In the genomic region with DNA sequence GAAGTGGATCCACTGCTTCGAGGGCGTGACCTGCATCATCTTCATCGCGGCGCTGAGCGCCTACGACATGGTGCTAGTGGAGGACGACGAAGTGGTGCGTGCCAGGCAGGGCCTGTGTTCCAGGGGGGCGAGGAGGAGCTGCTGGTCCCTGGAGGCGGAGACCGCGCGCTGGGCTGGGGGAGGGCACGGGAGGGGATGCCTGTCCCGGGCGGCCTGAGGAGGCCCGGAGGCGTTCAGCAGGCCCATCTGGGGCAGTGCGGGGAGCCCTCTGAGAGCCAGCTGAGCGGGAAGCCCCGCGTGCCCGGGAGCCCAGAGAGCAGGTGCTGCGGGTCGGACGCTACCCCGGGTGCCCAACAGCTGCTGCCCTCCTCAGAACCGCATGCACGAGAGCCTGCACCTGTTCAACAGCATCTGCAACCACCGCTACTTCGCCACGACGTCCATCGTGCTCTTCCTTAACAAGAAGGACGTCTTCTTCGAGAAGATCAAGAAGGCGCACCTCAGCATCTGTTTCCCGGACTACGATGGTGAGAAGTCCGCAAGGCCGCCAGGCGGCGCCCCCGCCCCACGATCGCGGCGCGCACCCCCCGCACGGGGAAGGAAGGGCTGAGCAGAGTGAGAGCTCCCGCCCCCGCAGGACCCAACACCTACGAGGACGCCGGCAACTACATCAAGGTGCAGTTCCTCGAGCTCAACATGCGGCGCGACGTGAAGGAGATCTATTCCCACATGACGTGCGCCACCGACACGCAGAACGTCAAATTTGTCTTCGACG, we compare ENCODE assay signal across 8 cellular contexts. TPM values are rescaled to one million over a fixed set of nuclear protein-coding genes. Genes with fewer than 3 reads are reported as not detected.
DNase-seq lines count a peak whose midpoint lies in the region; ATAC-seq, FAIRE-seq and TF ChIP-seq lines count a peak whose summit lies in the region.

No MANE protein-coding gene starts in this region.

- peak; percentile 65 for TF ChIP-seq RAD21 in neural cell (conservative IDR thresholded peaks at IDR 0.05)

- no peak for TF ChIP-seq EP300 in neural cell (conservative IDR thresholded peaks at IDR 0.05; ENCODE audit: poor library complexity, severe bottlenecking)

- H3K9ac ChIP-seq in neural cell (ENCODE audit: low read length): no peak overlapping the region

- H2AFZ ChIP-seq in neural cell (ENCODE audit: low read depth, low read length): no peak overlapping the region

- H4K20me1 ChIP-seq in neural cell (ENCODE audit: insufficient read depth): no peaks in the 10 kb centered on the region

- no peak for FAIRE-seq in RCC 7860 (lab: Jason Lieb, UNC)

- peak; percentile 23 for ATAC-seq in esophagus mucosa

- TF ChIP-seq CTCF in neural cell (IDR thresholded peaks at IDR 0.05; ENCODE audit: poor library complexity, severe bottlenecking): peak; percentile 58

- no peaks in the 10 kb centered on the region for H3K9me3 ChIP-seq in neural cell (ENCODE audit: low read length)

- H3K9me2 ChIP-seq in neural cell (ENCODE audit: insufficient read depth, low read length): no peaks in the 10 kb centered on the region

- no peaks in the 10 kb centered on the region for H3F3A ChIP-seq in neural cell (ENCODE audit: insufficient read depth, low read length, poor library complexity, severe bottlenecking)

- no peaks in the 10 kb centered on the region for H3K79me2 ChIP-seq in neural cell (replicated peaks; ENCODE audit: insufficient read depth, low read length)

- no peaks in the 10 kb centered on the region for H3K36me3 ChIP-seq in neural cell (ENCODE audit: insufficient read depth, low read length)

- H3K4me2 ChIP-seq in neural cell (ENCODE audit: low read length): no peak overlapping the region

- DNase-seq in NCI-H524 (lab: John Stamatoyannopoulos, UW): peak; percentile 51 to 79
- DNase-seq in NCI-H524 treated with DMSO at 0.1 percent for 48 hours (lab: John Stamatoyannopoulos, UW): no peak
- peak; percentile 40 for DNase-seq in NCI-H82 treated with DMSO at 0.1 percent for 48 hours (lab: John Stamatoyannopoulos, UW; ENCODE audit: unreplicated experiment)
- peak; percentile 68 for DNase-seq in activated T-cell treated with anti-CD3 and anti-CD28 coated beads for 24 hours (ENCODE audit: low read depth)
- peak; percentile 82 to 89 (median 87) for DNase-seq in stimulated activated naive CD4-positive, alpha-beta T cell (lab: John Stamatoyannopoulos, UW)
- no peak for DNase-seq in RCC 7860 (ENCODE audit: low spot score)

- no peak overlapping the region for H3K27ac ChIP-seq in neural cell (ENCODE audit: low read length)

- no peaks in the 10 kb centered on the region for H3K27me3 ChIP-seq in neural cell (ENCODE audit: insufficient read depth, low read depth, low read length)

- H3K4me3 ChIP-seq in neural cell (ENCODE audit: low read length): no peak overlapping the region

TF ChIP-seq in neural cell, 6 proteins besides CTCF, POLR2A, EP300 and RAD21:
- peak; percentile 70 for TF ChIP-seq SMC3 (conservative IDR thresholded peaks at IDR 0.05; ENCODE audit: poor library complexity)
- TF ChIP-seq, protein P1, sequence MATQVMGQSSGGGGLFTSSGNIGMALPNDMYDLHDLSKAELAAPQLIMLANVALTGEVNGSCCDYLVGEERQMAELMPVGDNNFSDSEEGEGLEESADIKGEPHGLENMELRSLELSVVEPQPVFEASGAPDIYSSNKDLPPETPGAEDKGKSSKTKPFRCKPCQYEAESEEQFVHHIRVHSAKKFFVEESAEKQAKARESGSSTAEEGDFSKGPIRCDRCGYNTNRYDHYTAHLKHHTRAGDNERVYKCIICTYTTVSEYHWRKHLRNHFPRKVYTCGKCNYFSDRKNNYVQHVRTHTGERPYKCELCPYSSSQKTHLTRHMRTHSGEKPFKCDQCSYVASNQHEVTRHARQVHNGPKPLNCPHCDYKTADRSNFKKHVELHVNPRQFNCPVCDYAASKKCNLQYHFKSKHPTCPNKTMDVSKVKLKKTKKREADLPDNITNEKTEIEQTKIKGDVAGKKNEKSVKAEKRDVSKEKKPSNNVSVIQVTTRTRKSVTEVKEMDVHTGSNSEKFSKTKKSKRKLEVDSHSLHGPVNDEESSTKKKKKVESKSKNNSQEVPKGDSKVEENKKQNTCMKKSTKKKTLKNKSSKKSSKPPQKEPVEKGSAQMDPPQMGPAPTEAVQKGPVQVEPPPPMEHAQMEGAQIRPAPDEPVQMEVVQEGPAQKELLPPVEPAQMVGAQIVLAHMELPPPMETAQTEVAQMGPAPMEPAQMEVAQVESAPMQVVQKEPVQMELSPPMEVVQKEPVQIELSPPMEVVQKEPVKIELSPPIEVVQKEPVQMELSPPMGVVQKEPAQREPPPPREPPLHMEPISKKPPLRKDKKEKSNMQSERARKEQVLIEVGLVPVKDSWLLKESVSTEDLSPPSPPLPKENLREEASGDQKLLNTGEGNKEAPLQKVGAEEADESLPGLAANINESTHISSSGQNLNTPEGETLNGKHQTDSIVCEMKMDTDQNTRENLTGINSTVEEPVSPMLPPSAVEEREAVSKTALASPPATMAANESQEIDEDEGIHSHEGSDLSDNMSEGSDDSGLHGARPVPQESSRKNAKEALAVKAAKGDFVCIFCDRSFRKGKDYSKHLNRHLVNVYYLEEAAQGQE (IDR thresholded peaks at IDR 0.05; ENCODE audit: borderline replicate concordance): no peak

RNA-seq across cellular contexts. Expression of a gene that starts 2.9 kb away (rescaled TPM):
- total RNA-seq in esophagus mucosa: 0.08 TPM
- polyA plus RNA-seq in neural cell: not detected in 2 replicates
- polyA minus RNA-seq in neural cell: 0.24 TPM in 1 of 2 replicates, not detected in the other

RNA-seq across cellular contexts. Expression of a gene that starts 10.8 kb away (rescaled TPM):
- 0.60 TPM for total RNA-seq in esophagus mucosa
- polyA plus RNA-seq in neural cell: 0.66 TPM in 1 of 2 replicates, not detected in the other
- polyA minus RNA-seq in neural cell: 0.81 and 5.1 TPM in 2 replicates

RNA-seq across cellular contexts. Expression of a gene that starts 39.2 kb away (rescaled TPM):
- 72.7 TPM for total RNA-seq in esophagus mucosa
- polyA plus RNA-seq in neural cell: 17.0 and 20.4 TPM in 2 replicates
- 23.3 and 28.0 TPM in 2 replicates for polyA minus RNA-seq in neural cell

RNA-seq across cellular contexts. Expression of a gene that starts 41.7 kb away (rescaled TPM):
- 92.0 TPM for total RNA-seq in esophagus mucosa
- 81.6 and 101 TPM in 2 replicates for polyA plus RNA-seq in neural cell
- polyA minus RNA-seq in neural cell: 79.0 and 79.4 TPM in 2 replicates

Comparison
In these comparisons a context has a peak if more than half of its experiments do, and no peak if none do; other contexts are left out.
1. DNase-seq: peak in NCI-H524 (2 of 2), NCI-H82 treated with DMSO at 0.1 percent for 48 hours (single experiment), activated T-cell treated with anti-CD3 and anti-CD28 coated beads for 24 hours (single experiment) and stimulated activated naive CD4-positive, alpha-beta T cell (6 of 6); none in NCI-H524 treated with DMSO at 0.1 percent for 48 hours (single experiment) and RCC 7860 (single experiment).